Comparison of ENCODE assay signal across 2 cellular contexts in genomic region chr17:15321556-15322250, GRCh38.
TF ChIP-seq lines count a peak whose summit lies in the region.

No MANE protein-coding gene starts in this region.

TF ChIP-seq in IMR-90, 13 proteins besides CTCF, POLR2A, EP300 and RAD21:
- TF ChIP-seq FOS (IDR thresholded peaks at IDR 0.05; ENCODE audit: low read depth, low read length) = no peak
- no peak for TF ChIP-seq ELK1 (IDR thresholded peaks at IDR 0.05; ENCODE audit: borderline replicate concordance, low read depth, low read length)
- no peak for TF ChIP-seq RCOR1 (IDR thresholded peaks at IDR 0.05; ENCODE audit: insufficient replicate concordance, low read length)
- TF ChIP-seq RFX5 (IDR thresholded peaks at IDR 0.05; ENCODE audit: low read depth, low read length) = no peak
- no peak for TF ChIP-seq MAZ (IDR thresholded peaks at IDR 0.05; ENCODE audit: borderline replicate concordance, low read depth, low read length)
- TF ChIP-seq SMC3 (IDR thresholded peaks at IDR 0.05; ENCODE audit: low read depth, low read length) = no peak

TF ChIP-seq in HEK293T, 16 proteins besides CTCF, POLR2A, EP300 and RAD21:
- TF ChIP-seq ARNT (IDR thresholded peaks at IDR 0.05) = no peak
